8 cellular contexts compared by ENCODE assay signal in genomic region chr3:124351430-124352142, GRCh38.
DNase-seq lines count a peak whose midpoint lies in the region.

No MANE protein-coding gene starts in this region.

- no peak overlapping the region for H3K27ac Mint-ChIP-seq in activated CD4-positive, alpha-beta T cell treated with anti-CD3 and anti-CD28 coated beads, Interleukin-2, amount 10 ng/mL, durations not matched to agents 24 days and 14 days

- no peaks in the 10 kb centered on the region for H3K36me3 Mint-ChIP-seq in activated CD4-positive, alpha-beta T cell treated with anti-CD3 and anti-CD28 coated beads, Interleukin-2, amount 10 ng/mL, durations not matched to agents 24 days and 14 days (ENCODE audit: low read depth)

- H3K4me3 Mint-ChIP-seq in activated CD4-positive, alpha-beta T cell treated with anti-CD3 and anti-CD28 coated beads, Interleukin-2, amount 10 ng/mL, durations not matched to agents 24 days and 14 days = no peak overlapping the region

- intact Hi-C loops in activated CD4-positive, alpha-beta T cell treated with anti-CD3 and anti-CD28 coated beads, Interleukin-2, amount 10 ng/mL, durations not matched to agents 24 days and 14 days (cut with micrococcal nuclease) = loop anchor here (5.0 kb wide), 2 partner anchors 116 to 201 kb away; no protein-coding TSS in a partner anchor

- in situ Hi-C loops in G401 (cut with HindIII; ENCODE audit: low sequenced_read_pairs) = no loop called here

- H3K27me3 Mint-ChIP-seq in activated CD4-positive, alpha-beta T cell treated with anti-CD3 and anti-CD28 coated beads, Interleukin-2, amount 10 ng/mL, durations not matched to agents 24 days and 14 days = peaks cover 9% of the 10 kb centered on the region

- H3K9me3 Mint-ChIP-seq in activated CD4-positive, alpha-beta T cell treated with anti-CD3 and anti-CD28 coated beads, Interleukin-2, amount 10 ng/mL, durations not matched to agents 24 days and 14 days = no peaks in the 10 kb centered on the region

- DNase-seq in G401 (ENCODE audit: low spot score) (peak; percentile 34), M059J (ENCODE audit: low read depth) (peak; percentile 71), SHP77 treated with DMSO at 0.1 percent for 48 hours (lab: John Stamatoyannopoulos, UW) (peak; percentile 55), fibroblast of the conjunctiva (ENCODE audit: low read depth) (peak; percentile 26), occipital lobe (lab: John Stamatoyannopoulos, UW) (peak; percentile 49), mesenteric fat pad (ENCODE audit: low spot score) (no peak)
- no peak for DNase-seq in activated T-cell treated with anti-CD3 and anti-CD28 coated beads, Interleukin-2, amount 50 U/mL, for 1 hour
- no peak for DNase-seq in activated CD4-positive, alpha-beta T cell treated with anti-CD3 and anti-CD28 coated beads, Interleukin-2, amount 10 ng/mL, durations not matched to agents 24 days and 14 days

- no peaks in the 10 kb centered on the region for H3K4me1 Mint-ChIP-seq in activated CD4-positive, alpha-beta T cell treated with anti-CD3 and anti-CD28 coated beads, Interleukin-2, amount 10 ng/mL, durations not matched to agents 24 days and 14 days

Comparison
In these comparisons a context has a peak if more than half of its experiments do, and no peak if none do; other contexts are left out.
1. DNase-seq: peak in G401 (single experiment), M059J (single experiment), SHP77 treated with DMSO at 0.1 percent for 48 hours (single experiment), fibroblast of the conjunctiva (single experiment) and occipital lobe (single experiment); none in activated T-cell treated with anti-CD3 and anti-CD28 coated beads, Interleukin-2, amount 50 U/mL, for 1 hour (single experiment), mesenteric fat pad (single experiment) and activated CD4-positive, alpha-beta T cell treated with anti-CD3 and anti-CD28 coated beads, Interleukin-2, amount 10 ng/mL, durations not matched to agents 24 days and 14 days (single experiment).